ENCODE assay signal across 8 cellular contexts in genomic region chr4:70840137-70840536, GRCh38. TPM values are rescaled to one million over a fixed set of nuclear protein-coding genes. Genes with fewer than 3 reads are reported as not detected.
DNase-seq lines count a peak whose midpoint lies in the region; TF ChIP-seq lines count a peak whose summit lies in the region.
"Not testable (repeated sequence)": the region's sequence is repeated elsewhere in the genome, so short reads cannot be mapped to it uniquely, and the experiment has no call there.

No MANE protein-coding gene starts in this region.

- DNase-seq in AG08395 (ENCODE audit: low spot score) (peak; percentile 24), HT-29 (ENCODE audit: low spot score) (peak; percentile 23), RKO (ENCODE audit: low spot score) (peak; percentile 86), cardiac septum (ENCODE audit: low spot score) (peak; percentile 79), neural crest cell (ENCODE audit: low read depth, low spot score) (peak; percentile 26)
- DNase-seq in activated CD8-positive, alpha-beta memory T cell treated with anti-CD3 and anti-CD28 coated beads for 4 hours (ENCODE audit: low read depth in 2 of 2): peak; percentile 30 to 50
- peak; percentile 37 for DNase-seq in stimulated activated CD8-positive, alpha-beta memory T cell treated with anti-CD3 and anti-CD28 coated beads, Interleukin-12 subunit alpha, Interleukin-12 subunit beta, amount 100 ng/mL, for 1 hour (ENCODE audit: low read depth)

- peak overlapping the region in 1 of 5 experiments; percentile 88 for H3K27ac Mint-ChIP-seq in brain
- not testable (repeated sequence) for H3K27ac Mint-ChIP-seq in neural crest cell (ENCODE audit: unreplicated experiment)

- H3K4me1 Mint-ChIP-seq in brain: peaks cover 28% of the 10 kb centered on the region
- H3K4me1 Mint-ChIP-seq in neural crest cell: peaks cover 12% of the 10 kb centered on the region

- H3K27me3 Mint-ChIP-seq in brain; neural crest cell (ENCODE audit: low read depth): not testable (repeated sequence)

- peaks cover 18% of the 10 kb centered on the region for H3K36me3 Mint-ChIP-seq in brain
- H3K36me3 Mint-ChIP-seq in neural crest cell (ENCODE audit: low read depth): not testable (repeated sequence)

- TF ChIP-seq CTCF in brain (conservative IDR thresholded peaks at IDR 0.05); neural crest cell (conservative IDR thresholded peaks at IDR 0.05): not testable (repeated sequence)

- intact Hi-C loops in cardiac septum (cut with DNase I): loop anchor here (5.0 kb wide), 1 partner anchor 152 kb away; the partner anchor contains the start of gene DCK

- H3K4me3 Mint-ChIP-seq in brain (peak overlapping the region; percentile 72 to 86 (median 76)), neural crest cell (peak overlapping the region; percentile 75)

- not testable (repeated sequence) for H3K9me3 Mint-ChIP-seq in brain, neural crest cell

RNA-seq across cellular contexts. Expression of gene GRSF1, which starts 0.4 kb away (rescaled TPM):
- 40.7 and 48.3 TPM in 2 replicates for total RNA-seq in HT-29 (2014; rRNA removed; shearing (Covaris generic))
- 31.3 TPM for polyA plus RNA-seq in brain (ENCODE audit: insufficient read depth, low read depth, low replicate concordance)
- total RNA-seq in cardiac septum: 83.5 TPM
- total RNA-seq in neural crest cell: 77.3 and 80.0 TPM in 2 replicates

Comparison
In these comparisons a context has a peak if more than half of its experiments do, and no peak if none do; other contexts are left out.
1. Peak in every context shown above with its lines: DNase-seq.
2. DNase-seq: peak in every context shown above with its lines; median percentile 86 in RKO; 79 in cardiac septum; 40 in activated CD8-positive, alpha-beta memory T cell treated with anti-CD3 and anti-CD28 coated beads for 4 hours; 37 in stimulated activated CD8-positive, alpha-beta memory T cell treated with anti-CD3 and anti-CD28 coated beads, Interleukin-12 subunit alpha, Interleukin-12 subunit beta, amount 100 ng/mL, for 1 hour; 26 in neural crest cell; 24 in AG08395; 23 in HT-29.